8 cellular contexts compared by ENCODE assay signal in the genomic region with DNA sequence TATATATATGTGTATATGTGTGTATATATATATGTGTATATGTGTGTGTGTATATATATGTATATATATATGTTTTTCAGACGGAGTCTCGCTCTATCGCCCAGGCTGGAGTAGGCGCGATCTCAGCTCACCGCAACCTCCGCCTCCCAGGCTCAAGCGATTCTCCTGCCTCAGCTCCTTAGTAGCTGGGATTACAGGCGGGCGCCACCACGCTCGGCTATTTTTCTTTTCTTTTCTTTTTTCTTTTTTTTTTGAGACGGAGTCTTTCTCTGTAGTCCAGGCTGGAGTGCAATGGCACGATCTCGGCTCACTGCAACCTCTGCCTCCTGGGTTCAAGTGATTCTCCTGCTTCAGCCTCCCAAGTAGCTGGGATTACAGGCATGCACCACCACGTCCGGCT. TPM values are rescaled to one million over a fixed set of nuclear protein-coding genes. Genes with fewer than 3 reads are reported as not detected.
DNase-seq lines count a peak whose midpoint lies in the region; ATAC-seq and TF ChIP-seq lines count a peak whose summit lies in the region.
"Not testable (repeated sequence)": the region's sequence is repeated elsewhere in the genome, so short reads cannot be mapped to it uniquely, and the experiment has no call there.
"Had no signal": no experiment of that assay in that cellular context is flagged by ENCODE, and none has a peak within 500 bp of the region (broad histone marks: within the 10 kb centered on the region; RNA-seq: fewer than 3 reads in every experiment).

No MANE protein-coding gene starts in this region.

- not testable (repeated sequence) for DNase-seq in HAP-1 (ENCODE audit: low spot score in 2 of 2); T-helper 2 cell treated with Interferon-gamma antibody and Interleukin-4, amounts not matched to agents 5 μg/mL and 100 μg/mL, for 36 hours (ENCODE audit: low spot score); breast epithelium (ENCODE audit: low spot score in 2 of 2); heart right ventricle; neural progenitor cell (ENCODE audit: low spot score); type B pancreatic cell (ENCODE audit: extremely low spot score, unreplicated experiment)

- peaks cover 35% of the 10 kb centered on the region for H3K79me2 ChIP-seq in neural progenitor cell (ENCODE audit: low read depth)

- not testable (repeated sequence) for H3K27me3 ChIP-seq in HAP-1 (ENCODE audit: low read depth); breast epithelium; heart right ventricle; neural progenitor cell

- TF ChIP-seq CTCF in breast epithelium (IDR thresholded peaks at IDR 0.05); heart right ventricle (IDR thresholded peaks at IDR 0.05); neural progenitor cell (IDR thresholded peaks at IDR 0.05); type B pancreatic cell (conservative IDR thresholded peaks at IDR 0.05): not testable (repeated sequence)

- H4K20me1 ChIP-seq in neural progenitor cell (ENCODE audit: low read depth): not testable (repeated sequence)

- H3K36me3 Mint-ChIP-seq in T-helper 2 cell treated with Interferon-gamma antibody and Interleukin-4, amounts not matched to agents 5 μg/mL and 100 μg/mL, for 36 hours (ENCODE audit: low read depth): peaks cover 24% of the 10 kb centered on the region
- H3K36me3 Mint-ChIP-seq in neural progenitor cell: not testable (repeated sequence)
- peaks cover 16% of the 10 kb centered on the region for H3K36me3 Mint-ChIP-seq in type B pancreatic cell

- not testable (repeated sequence) for H3K9ac ChIP-seq in neural progenitor cell

- not testable (repeated sequence) for TF ChIP-seq POLR2A in breast epithelium (IDR thresholded peaks at IDR 0.05)

- H3K4me2 ChIP-seq in neural progenitor cell: peak overlapping the region; percentile 81

- intact Hi-C loops in breast epithelium (cut with DNase I; ENCODE audit: low total_unique reads): not testable (repeated sequence)
- intact Hi-C loops in heart right ventricle (cut with DNase I): loop anchor here in 1 of 10 donors (5.0 kb wide), 1 partner anchor 36 kb away; no protein-coding TSS in a partner anchor

- H3K4me1 ChIP-seq in HAP-1: peaks cover 12% of the 10 kb centered on the region
- peaks cover 0 to 15% of the 10 kb centered on the region in 2 donors for H3K4me1 ChIP-seq in breast epithelium
- H3K4me1 ChIP-seq in heart right ventricle: peaks cover 17 to 62% (median 42%) of the 10 kb centered on the region in 9 donors
- not testable (repeated sequence) for H3K4me1 ChIP-seq in neural progenitor cell

- WGBS in heart right ventricle, 2 donors: 66 to 71% methylated on average over 17 of the region's 17 CpGs

- peaks cover 26% of the 10 kb centered on the region for H3K4me1 Mint-ChIP-seq in T-helper 2 cell treated with Interferon-gamma antibody and Interleukin-4, amounts not matched to agents 5 μg/mL and 100 μg/mL, for 36 hours (ENCODE audit: low read depth)
- peaks cover 17% of the 10 kb centered on the region for H3K4me1 Mint-ChIP-seq in neural progenitor cell
- H3K4me1 Mint-ChIP-seq in type B pancreatic cell (ENCODE audit: unreplicated experiment): not testable (repeated sequence)

- not testable (repeated sequence) for H3K9me3 ChIP-seq in HAP-1; breast epithelium; heart right ventricle; neural progenitor cell (ENCODE audit: low read depth)

- not testable (repeated sequence) for ATAC-seq in heart right ventricle

- H3K27me3 Mint-ChIP-seq in T-helper 2 cell treated with Interferon-gamma antibody and Interleukin-4, amounts not matched to agents 5 μg/mL and 100 μg/mL, for 36 hours (ENCODE audit: low read depth); type B pancreatic cell: not testable (repeated sequence)
- H3K27me3 Mint-ChIP-seq in neural progenitor cell (ENCODE audit: insufficient read depth, low read depth): peaks cover 15% of the 10 kb centered on the region

- peak overlapping the region; percentile 100 for H3K27ac Mint-ChIP-seq in T-helper 2 cell treated with Interferon-gamma antibody and Interleukin-4, amounts not matched to agents 5 μg/mL and 100 μg/mL, for 36 hours
- H3K27ac Mint-ChIP-seq in neural progenitor cell: not testable (repeated sequence)
- peak overlapping the region; percentile 100 for H3K27ac Mint-ChIP-seq in type B pancreatic cell

- H3K4me3 ChIP-seq in HAP-1 (peak overlapping the region; percentile 96), breast epithelium (peak overlapping the region; percentile 77 to 82 (median 82)), heart right ventricle (peak overlapping the region; percentile 58 to 86 (median 76)), neural progenitor cell (peak overlapping the region; percentile 93)

- H3K36me3 ChIP-seq in HAP-1 (replicated peaks) (peaks cover 47% of the 10 kb centered on the region), heart right ventricle (peaks cover 2 to 61% (median 24%) of the 10 kb centered on the region in 9 donors)
- H3K36me3 ChIP-seq in breast epithelium, neural progenitor cell: not testable (repeated sequence)

- H2AFZ ChIP-seq in neural progenitor cell (replicated peaks): not testable (repeated sequence)

- H3K27ac ChIP-seq in breast epithelium: peak overlapping the region in 1 of 2 donors; percentile 97
- peak overlapping the region in 2 of 10 donors; percentile 93 to 99 for H3K27ac ChIP-seq in heart right ventricle
- not testable (repeated sequence) for H3K27ac ChIP-seq in neural progenitor cell

- not testable (repeated sequence) for H3K9me3 Mint-ChIP-seq in T-helper 2 cell treated with Interferon-gamma antibody and Interleukin-4, amounts not matched to agents 5 μg/mL and 100 μg/mL, for 36 hours; neural progenitor cell; type B pancreatic cell

- in situ Hi-C loops in HAP-1 (cut with MboI; ENCODE audit: low sequenced_read_pairs): not testable (repeated sequence)

- H3F3A ChIP-seq in neural progenitor cell (ENCODE audit: low read depth): peaks cover 26% of the 10 kb centered on the region

- peak overlapping the region; percentile 95 for H3K4me3 Mint-ChIP-seq in T-helper 2 cell treated with Interferon-gamma antibody and Interleukin-4, amounts not matched to agents 5 μg/mL and 100 μg/mL, for 36 hours
- H3K4me3 Mint-ChIP-seq in neural progenitor cell (peak overlapping the region; percentile 99), type B pancreatic cell (peak overlapping the region; percentile 99)

RNA-seq across cellular contexts. Expression of a gene that starts 0.8 kb away (rescaled TPM):
- 100 to 1,000 TPM; 391 to 498 (median 457) TPM for total RNA-seq in breast epithelium
- total RNA-seq in heart right ventricle: 100 to 1,000 TPM; 131 to 208 (median 177) TPM
- polyA plus RNA-seq in heart right ventricle: 100 to 1,000 TPM; 210 to 256 TPM
- total RNA-seq in neural progenitor cell (ENCODE audit: low replicate concordance): 101 and 172 TPM in 2 replicates
- total RNA-seq in type B pancreatic cell (ENCODE audit: low replicate concordance): 274 and 291 TPM in 2 replicates

RNA-seq across cellular contexts. Expression of a gene that starts 32.4 kb away (rescaled TPM):
- total RNA-seq in breast epithelium: 100 to 1,000 TPM; 297 to 525 (median 450) TPM
- 1,000 to 10,000 TPM in 5 of 10 donors, 100 to 1,000 TPM in 5; 828 to 1,621 (median 1,009) TPM for total RNA-seq in heart right ventricle
- 1,000 to 10,000 TPM in 1 of 2 donors, 100 to 1,000 TPM in 1; 711 to 1,774 TPM for polyA plus RNA-seq in heart right ventricle
- 234 and 422 TPM in 2 replicates for total RNA-seq in neural progenitor cell (ENCODE audit: low replicate concordance)
- 109 and 117 TPM in 2 replicates for total RNA-seq in type B pancreatic cell (ENCODE audit: low replicate concordance)

RNA-seq across cellular contexts. Expression of a gene that starts 32.9 kb away (rescaled TPM):
- total RNA-seq in breast epithelium (100 to 1,000 TPM in 1 of 3 donors, 10 to 100 TPM in 2; 38.8 to 121 (median 67.2) TPM), heart right ventricle (10 to 100 TPM; 27.5 to 78.2 (median 40.5) TPM), neural progenitor cell (ENCODE audit: low replicate concordance) (1.5 and 3.9 TPM in 2 replicates), type B pancreatic cell (ENCODE audit: low replicate concordance) (10.3 and 21.0 TPM in 2 replicates)
- 10 to 100 TPM; 51.1 to 61.0 TPM for polyA plus RNA-seq in heart right ventricle
- total RNA-seq: G401 had no signal

RNA-seq across cellular contexts. Expression of a gene that starts 58.2 kb away (rescaled TPM):
- total RNA-seq in breast epithelium (not detected), heart right ventricle (not detected), neural progenitor cell (ENCODE audit: low replicate concordance) (not detected in 2 replicates), type B pancreatic cell (ENCODE audit: low replicate concordance) (not detected in 2 replicates)
- polyA plus RNA-seq in heart right ventricle: not detected
- total RNA-seq: G401, SK-MEL-5 had no signal
